Comparison of ENCODE assay signal across 17 cellular contexts in genomic region chr17:79849953-79850352, GRCh38. TPM values are rescaled to one million over a fixed set of nuclear protein-coding genes. Genes with fewer than 3 reads are reported as not detected.
A peak's percentile ranks its signal among the peaks of the same experiment; 100 is the strongest.
DNase-seq lines count a peak whose midpoint lies in the region; ATAC-seq, FAIRE-seq and TF ChIP-seq lines count a peak whose summit lies in the region.
"Had no signal": no experiment of that assay in that cellular context is flagged by ENCODE, and none has a peak within 500 bp of the region (broad histone marks: within the 10 kb centered on the region; RNA-seq: fewer than 3 reads in every experiment).

No MANE protein-coding gene starts in this region.

- H3K27me3 ChIP-seq in astrocyte (ENCODE audit: insufficient read depth, low read length) (peaks cover 3% of the 10 kb centered on the region), uterus (no peaks in the 10 kb centered on the region), spleen (replicated peaks in 1 of 7) (peaks cover 0 to 43% (median 6%) of the 10 kb centered on the region in 7 donors)

- H3K4me2 ChIP-seq in A549, result peak overlapping the region; percentile 37
- no peak overlapping the region for H3K4me2 ChIP-seq in astrocyte (ENCODE audit: low read length)
- H3K4me2 ChIP-seq: KMS-11 had no signal

- 84% methylated on average over 8 of the region's 8 CpGs for WGBS in A549 (ENCODE audit: missing lambda C conversion rate)
- WGBS in spleen, 5 donors, result 74 to 88% (median 86%) methylated on average over 8 of the region's 8 CpGs

- peaks cover 9% of the 10 kb centered on the region for H3K4me1 Mint-ChIP-seq in astrocyte (ENCODE audit: low read depth, unreplicated experiment)
- H3K4me1 Mint-ChIP-seq in naive thymus-derived CD8-positive, alpha-beta T cell, result peaks cover 2 to 18% (median 6%) of the 10 kb centered on the region in 4 donors

- no peaks in the 10 kb centered on the region for H3K79me2 ChIP-seq in astrocyte (ENCODE audit: insufficient read depth, low read length)

- no peak overlapping the region for H3K27ac Mint-ChIP-seq in astrocyte (ENCODE audit: unreplicated experiment)
- H3K27ac Mint-ChIP-seq in naive thymus-derived CD8-positive, alpha-beta T cell, result no peak overlapping the region
- H3K27ac Mint-ChIP-seq: CD8-positive, alpha-beta memory T cell; H9 had no signal

- no peak for TF ChIP-seq POLR2A in A549 (IDR thresholded peaks at IDR 0.05; ENCODE audit: low read length)
- TF ChIP-seq POLR2A in uterus (IDR thresholded peaks at IDR 0.05), result no peak
- no peak for TF ChIP-seq POLR2A in spleen (IDR thresholded peaks at IDR 0.05)

- H4K20me1 ChIP-seq in astrocyte (ENCODE audit: insufficient read depth, low read length), result no peaks in the 10 kb centered on the region

- no peaks in the 10 kb centered on the region for H3K36me3 Mint-ChIP-seq in astrocyte (ENCODE audit: low read depth, unreplicated experiment)
- no peaks in the 10 kb centered on the region for H3K36me3 Mint-ChIP-seq in naive thymus-derived CD8-positive, alpha-beta T cell

- H3K27ac ChIP-seq in A549 (peak overlapping the region; percentile 71 to 83), HEK293 (ENCODE audit: extremely low read depth, low read depth, low read length) (no peak overlapping the region), astrocyte (ENCODE audit: low read depth, low read length) (peak overlapping the region; percentile 6), uterus (no peak overlapping the region), spleen (no peak overlapping the region)
- H3K27ac ChIP-seq: KMS-11 had no signal

- H3K9me3 ChIP-seq in A549 (no peaks in the 10 kb centered on the region), HEK293 (ENCODE audit: control insufficient read depth, insufficient read depth, low read depth, low read length) (no peaks in the 10 kb centered on the region), astrocyte (ENCODE audit: insufficient read depth, low read depth, low read length) (no peaks in the 10 kb centered on the region), uterus (no peaks in the 10 kb centered on the region), spleen (no peaks in the 10 kb centered on the region)

- no peak for TF ChIP-seq RAD21 in A549 (conservative IDR thresholded peaks at IDR 0.05 in 1 of 2, IDR thresholded peaks at IDR 0.05 in 1 of 2)

- POLR2A ChIA-PET in A549 (lab: Yijun Ruan, JAX) (interaction anchor here (1.2 to 2.7 kb wide), 3 partner anchors 10 to 53 kb away, joined by 4 to 12 read pairs (median 7); partner anchors contain the start of genes CBX4 and CBX8), HEK293 (lab: Yijun Ruan, JAX) (interaction anchor here (0.9 to 3.7 kb wide), 3 partner anchors 11 to 53 kb away, joined by 3 to 19 read pairs (median 12); partner anchors contain the start of genes CBX4 and CBX8)
- POLR2A ChIA-PET in naive thymus-derived CD8-positive, alpha-beta T cell (lab: Charles Lee), result interaction anchor here (0.5 kb wide), 1 partner anchor 9 kb away, joined by 5 read pairs; no protein-coding TSS in a partner anchor

- H2AFZ ChIP-seq in astrocyte (ENCODE audit: low read depth, low read length), result no peak overlapping the region

- intact Hi-C loops in uterus (cut with DNase I; ENCODE audit: low total_unique reads), result loop anchor here (10.0 kb wide), 1 partner anchor 125 kb away; no protein-coding TSS in a partner anchor
- intact Hi-C loops in spleen (cut with DNase I; ENCODE audit: low total_unique reads), result loop anchor here (10.0 kb wide), 1 partner anchor 135 kb away; no protein-coding TSS in a partner anchor

- DNase-seq in A549 (ENCODE audit: low read depth in 1 of 2, low spot score in 1 of 2), result no peak
- DNase-seq in astrocyte (ENCODE audit: low read depth), result no peak
- DNase-seq in left kidney (ENCODE audit: low read depth, low spot score), result peak; percentile 77
- DNase-seq in naive thymus-derived CD8-positive, alpha-beta T cell, result no peak
- DNase-seq in uterus, result no peak
- DNase-seq in spleen, result no peak
- DNase-seq: C1 segment of cervical spinal cord; CD8-positive, alpha-beta memory T cell; H9; NCI-H1694 treated with DMSO at 0.1 percent for 48 hours; NCI-H2107; NCI-H510A; NCI-H774 had no signal

- CTCF ChIA-PET in A549 (lab: Yijun Ruan, JAX) (interaction anchor here (0.6 to 15.4 kb wide), 15 partner anchors 9 to 143 kb away, joined by 3 to 238 read pairs (median 5); partner anchors contain the start of gene CBX4), HEK293 (lab: Yijun Ruan, JAX) (interaction anchor here (0.5 to 4.1 kb wide), 4 partner anchors 10 to 60 kb away, joined by 3 to 31 read pairs (median 3); partner anchors contain the start of gene CBX4)

- no peaks in the 10 kb centered on the region for H3K36me3 ChIP-seq in HEK293 (ENCODE audit: control insufficient read depth in 2 of 2, insufficient read depth in 1 of 2, low read length in 2 of 2)
- H3K36me3 ChIP-seq in astrocyte (ENCODE audit: insufficient read depth, low read length), result no peaks in the 10 kb centered on the region
- no peaks in the 10 kb centered on the region for H3K36me3 ChIP-seq in uterus
- H3K36me3 ChIP-seq in spleen, result no peaks in the 10 kb centered on the region

- peaks cover 29% of the 10 kb centered on the region for H3K27me3 Mint-ChIP-seq in astrocyte (ENCODE audit: low read depth, unreplicated experiment)
- peaks cover 3 to 19% (median 7%) of the 10 kb centered on the region in 5 donors for H3K27me3 Mint-ChIP-seq in naive thymus-derived CD8-positive, alpha-beta T cell

- TF ChIP-seq EP300 in A549 (IDR thresholded peaks at IDR 0.05), result no peak

- FAIRE-seq in A549 (lab: Jason Lieb, UNC) (no peak), astrocyte (lab: Jason Lieb, UNC) (no peak)
- FAIRE-seq: D721Med had no signal

- H3K9ac ChIP-seq in astrocyte (ENCODE audit: low read length), result no peak overlapping the region
- H3K9ac ChIP-seq: KMS-11 had no signal

- H3K4me3 Mint-ChIP-seq in astrocyte (ENCODE audit: unreplicated experiment), result no peak overlapping the region
- no peak overlapping the region for H3K4me3 Mint-ChIP-seq in naive thymus-derived CD8-positive, alpha-beta T cell
- H3K4me3 Mint-ChIP-seq: CD8-positive, alpha-beta memory T cell; H9 had no signal

- TF ChIP-seq CTCF in A549 (IDR thresholded peaks at IDR 0.05), result no peak
- TF ChIP-seq CTCF in HEK293 (tag by site-specific recombination; IDR thresholded peaks at IDR 0.05), result no peak
- TF ChIP-seq CTCF in astrocyte (IDR thresholded peaks at IDR 0.05; ENCODE audit: insufficient read depth, low read depth, low read length), result no peak
- TF ChIP-seq CTCF in uterus (IDR thresholded peaks at IDR 0.05), result no peak
- no peak for TF ChIP-seq CTCF in spleen (IDR thresholded peaks at IDR 0.05 in 8 of 11, conservative IDR thresholded peaks at IDR 0.05 in 3 of 11)

- peaks cover 45% of the 10 kb centered on the region for H3K4me1 ChIP-seq in A549
- peaks cover 6% of the 10 kb centered on the region; the same call in 1 of the 2 replicates for H3K4me1 ChIP-seq in HEK293 (ENCODE audit: control insufficient read depth, insufficient read depth, low read length)
- H3K4me1 ChIP-seq in astrocyte (ENCODE audit: insufficient read depth, low read length), result peaks cover 16% of the 10 kb centered on the region
- peaks cover 0 to under 1% of the 10 kb centered on the region in 2 donors for H3K4me1 ChIP-seq in uterus
- peaks cover 1 to 30% (median 24%) of the 10 kb centered on the region in 6 donors for H3K4me1 ChIP-seq in spleen

- H3K9me3 Mint-ChIP-seq in astrocyte (ENCODE audit: unreplicated experiment), result peaks cover 2% of the 10 kb centered on the region
- no peaks in the 10 kb centered on the region for H3K9me3 Mint-ChIP-seq in naive thymus-derived CD8-positive, alpha-beta T cell
- H3K9me3 Mint-ChIP-seq: CD8-positive, alpha-beta memory T cell; H9 had no signal

- ATAC-seq in A549, result no peak
- no peak for ATAC-seq in naive thymus-derived CD8-positive, alpha-beta T cell
- ATAC-seq in GM18907 (IDR thresholded peaks at IDR 0.05; ENCODE audit: unreplicated experiment), result no peak

- H3K4me3 ChIP-seq in A549 (no peak overlapping the region), HEK293 (ENCODE audit: low read depth, low read length) (no peak overlapping the region), astrocyte (ENCODE audit: insufficient read depth, low read depth, low read length) (no peak overlapping the region), uterus (no peak overlapping the region), spleen (no peak overlapping the region)

TF ChIP-seq in A549, 52 proteins besides CTCF, POLR2A, EP300 and RAD21 (continues in another document):
- no peak for TF ChIP-seq CHD2 (IDR thresholded peaks at IDR 0.05; ENCODE audit: low read length, partially characterized antibody)
- no peak for TF ChIP-seq EHF (CRISPR knock-in tag; IDR thresholded peaks at IDR 0.05)
- no peak for TF ChIP-seq FOXS1 (CRISPR knock-in tag; IDR thresholded peaks at IDR 0.05)
- no peak for TF ChIP-seq KDM5A (IDR thresholded peaks at IDR 0.05)
- no peak for TF ChIP-seq EHMT2 (IDR thresholded peaks at IDR 0.05; ENCODE audit: low read depth)

TF ChIP-seq in HEK293, 187 proteins besides CTCF, POLR2A, EP300 and RAD21 (continues in another document):
- TF ChIP-seq SALL2 (tag by site-specific recombination; IDR thresholded peaks at IDR 0.05; ENCODE audit: borderline replicate concordance), result no peak
- TF ChIP-seq ZNF366 (tag by site-specific recombination; conservative IDR thresholded peaks at IDR 0.05), result no peak
- TF ChIP-seq ZNF10 (tag by site-specific recombination; IDR thresholded peaks at IDR 0.05), result no peak
- no peak for TF ChIP-seq KLF7 (tag by site-specific recombination; IDR thresholded peaks at IDR 0.05; ENCODE audit: borderline replicate concordance)

RNA-seq across cellular contexts. Expression of gene CBX4, which starts 10.7 kb away (rescaled TPM):
- 21.9 and 34.1 TPM in 2 replicates for polyA plus RNA-seq in A549 (2011; rRNA removed)
- 31.9 and 46.3 TPM in 2 replicates for polyA plus RNA-seq in A549 (2012; cell fraction: cytosol; rRNA removed)
- polyA plus RNA-seq in A549 (2012; cell fraction: nucleus; rRNA removed), result 48.9 and 61.8 TPM in 2 replicates
- polyA plus RNA-seq in A549 (2017; fragmentation: RNase III; extraction: RNeasy Plus Mini Kit Qiagen cat#74134 plus additional on column Dnase treatment), result 25.9 to 31.9 TPM (median 31.0 TPM) in 3 replicates
- 20.6 and 27.0 TPM in 2 replicates for polyA minus RNA-seq in A549 (2011; rRNA and poly(A)+ RNA removed)
- total RNA-seq in astrocyte, result 12.6 and 16.9 TPM in 2 replicates
- total RNA-seq in naive thymus-derived CD8-positive, alpha-beta T cell, result 10 to 100 TPM; 78.6 to 80.7 TPM
- polyA plus RNA-seq in naive thymus-derived CD8-positive, alpha-beta T cell, result 10 to 100 TPM in 1 of 3 donors, 1 to 10 TPM in 2; 4.3 to 16.0 (median 9.3) TPM
- 1 to 10 TPM in 2 of 4 donors, under 1 TPM in 2; 0.26 to 8.4 (median 3.5) TPM for total RNA-seq in uterus
- total RNA-seq in spleen, result 10 to 100 TPM; 23.4 to 48.0 (median 27.9) TPM
- 10 to 100 TPM; 12.3 to 19.0 (median 13.2) TPM for polyA plus RNA-seq in spleen

RNA-seq across cellular contexts. Expression of gene CBX8, which starts 53.1 kb away (rescaled TPM):
- 1.5 and 2.8 TPM in 2 replicates for polyA plus RNA-seq in A549 (2011; rRNA removed)
- 3.5 and 3.8 TPM in 2 replicates for polyA plus RNA-seq in A549 (2012; cell fraction: cytosol; rRNA removed)
- 4.8 and 7.2 TPM in 2 replicates for polyA plus RNA-seq in A549 (2012; cell fraction: nucleus; rRNA removed)
- 11.0 to 13.1 TPM (median 11.9 TPM) in 3 replicates for polyA plus RNA-seq in A549 (2017; fragmentation: RNase III; extraction: RNeasy Plus Mini Kit Qiagen cat#74134 plus additional on column Dnase treatment)
- 2.5 and 2.8 TPM in 2 replicates for polyA minus RNA-seq in A549 (2011; rRNA and poly(A)+ RNA removed)
- total RNA-seq in astrocyte, result 2.5 and 3.4 TPM in 2 replicates
- total RNA-seq in naive thymus-derived CD8-positive, alpha-beta T cell, result 1 to 10 TPM; 2.0 to 2.4 TPM
- 1 to 10 TPM in 1 of 3 donors, under 1 TPM in 2; 0.13 to 1.4 (median 0.77) TPM for polyA plus RNA-seq in naive thymus-derived CD8-positive, alpha-beta T cell
- total RNA-seq in uterus, result 10 to 100 TPM in 1 of 4 donors, 1 to 10 TPM in 2, not detected in 1; 1.8 to 10.7 (median 2.6) TPM
- total RNA-seq in spleen, result 1 to 10 TPM; 2.1 to 5.5 (median 3.2) TPM
- polyA plus RNA-seq in spleen, result 1 to 10 TPM; 2.5 to 5.6 (median 4.5) TPM

Comparison
In these comparisons a context has a peak if more than half of its experiments do, and no peak if none do; other contexts are left out.
1. H3K27ac ChIP-seq: peak in A549 (2 of 2) and astrocyte (single experiment); none in HEK293 (single experiment), uterus (0 of 2) and spleen (0 of 8).